ENCODE assay signal across 1 cellular context in the genomic region with DNA sequence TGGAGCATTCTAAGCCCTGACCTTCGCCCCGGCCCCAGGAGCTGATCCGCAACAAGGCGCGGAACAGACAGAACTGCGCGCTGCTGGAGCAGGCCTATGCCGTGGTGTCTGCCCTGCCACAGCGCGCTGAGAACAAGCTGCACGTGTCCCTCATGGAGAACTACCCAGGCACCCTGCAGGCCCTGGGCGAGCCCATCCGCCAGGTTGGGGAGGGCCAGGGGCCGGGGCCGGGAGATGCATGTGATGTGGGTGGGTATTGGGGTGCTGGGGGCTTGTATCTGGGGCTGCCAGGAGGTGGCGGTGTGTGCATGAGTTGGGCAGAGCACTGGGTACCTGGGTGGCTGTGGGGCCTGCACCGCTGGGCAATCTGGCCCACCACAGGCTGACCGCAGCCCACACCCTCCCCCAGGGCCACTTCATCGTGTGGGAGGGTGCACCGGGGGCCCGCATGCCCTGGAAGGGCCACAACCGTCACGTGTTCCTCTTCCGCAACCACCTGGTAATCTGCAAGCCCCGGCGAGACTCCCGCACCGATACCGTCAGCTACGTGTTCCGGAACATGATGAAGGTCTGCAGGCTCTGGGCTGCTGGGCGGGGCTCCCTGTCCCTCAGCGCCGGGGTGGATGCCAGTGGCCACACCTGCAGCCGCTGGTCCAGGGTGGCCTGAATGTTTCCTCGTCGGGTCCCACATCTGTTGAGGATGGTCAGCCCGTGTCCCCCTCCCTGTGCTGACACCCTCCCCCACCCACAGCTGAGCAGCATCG.
TF ChIP-seq lines count a peak whose summit lies in the region.

No MANE protein-coding gene starts in this region.

TF ChIP-seq in K562, 482 proteins besides CTCF, POLR2A, EP300 and RAD21 (continued from another document and continues in another):
- TF ChIP-seq, protein P1, sequence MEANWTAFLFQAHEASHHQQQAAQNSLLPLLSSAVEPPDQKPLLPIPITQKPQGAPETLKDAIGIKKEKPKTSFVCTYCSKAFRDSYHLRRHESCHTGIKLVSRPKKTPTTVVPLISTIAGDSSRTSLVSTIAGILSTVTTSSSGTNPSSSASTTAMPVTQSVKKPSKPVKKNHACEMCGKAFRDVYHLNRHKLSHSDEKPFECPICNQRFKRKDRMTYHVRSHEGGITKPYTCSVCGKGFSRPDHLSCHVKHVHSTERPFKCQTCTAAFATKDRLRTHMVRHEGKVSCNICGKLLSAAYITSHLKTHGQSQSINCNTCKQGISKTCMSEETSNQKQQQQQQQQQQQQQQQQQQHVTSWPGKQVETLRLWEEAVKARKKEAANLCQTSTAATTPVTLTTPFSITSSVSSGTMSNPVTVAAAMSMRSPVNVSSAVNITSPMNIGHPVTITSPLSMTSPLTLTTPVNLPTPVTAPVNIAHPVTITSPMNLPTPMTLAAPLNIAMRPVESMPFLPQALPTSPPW (CRISPR knock-in tag; IDR thresholded peaks at IDR 0.05): peak; percentile 85
- no peak for TF ChIP-seq SAFB (IDR thresholded peaks at IDR 0.05; ENCODE audit: borderline replicate concordance, low read depth, low read length)
- TF ChIP-seq ZNF431 (CRISPR knock-in tag; IDR thresholded peaks at IDR 0.05): no peak
- TF ChIP-seq TEAD2 (tag; IDR thresholded peaks at IDR 0.05): no peak
- no peak for TF ChIP-seq ZNF75A (CRISPR knock-in tag; IDR thresholded peaks at IDR 0.05)
- TF ChIP-seq, protein P2, sequence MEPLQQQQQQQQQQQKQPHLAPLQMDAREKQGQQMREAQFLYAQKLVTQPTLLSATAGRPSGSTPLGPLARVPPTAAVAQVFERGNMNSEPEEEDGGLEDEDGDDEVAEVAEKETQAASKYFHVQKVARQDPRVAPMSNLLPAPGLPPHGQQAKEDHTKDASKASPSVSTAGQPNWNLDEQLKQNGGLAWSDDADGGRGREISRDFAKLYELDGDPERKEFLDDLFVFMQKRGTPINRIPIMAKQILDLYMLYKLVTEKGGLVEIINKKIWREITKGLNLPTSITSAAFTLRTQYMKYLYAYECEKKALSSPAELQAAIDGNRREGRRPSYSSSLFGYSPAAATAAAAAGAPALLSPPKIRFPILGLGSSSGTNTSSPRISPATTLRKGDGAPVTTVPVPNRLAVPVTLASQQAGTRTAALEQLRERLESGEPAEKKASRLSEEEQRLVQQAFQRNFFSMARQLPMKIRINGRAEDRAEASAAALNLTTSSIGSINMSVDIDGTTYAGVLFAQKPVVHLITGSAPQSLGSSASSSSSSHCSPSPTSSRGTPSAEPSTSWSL (CRISPR knock-in tag; IDR thresholded peaks at IDR 0.05; ENCODE audit: borderline replicate concordance): no peak
- TF ChIP-seq, protein P3, sequence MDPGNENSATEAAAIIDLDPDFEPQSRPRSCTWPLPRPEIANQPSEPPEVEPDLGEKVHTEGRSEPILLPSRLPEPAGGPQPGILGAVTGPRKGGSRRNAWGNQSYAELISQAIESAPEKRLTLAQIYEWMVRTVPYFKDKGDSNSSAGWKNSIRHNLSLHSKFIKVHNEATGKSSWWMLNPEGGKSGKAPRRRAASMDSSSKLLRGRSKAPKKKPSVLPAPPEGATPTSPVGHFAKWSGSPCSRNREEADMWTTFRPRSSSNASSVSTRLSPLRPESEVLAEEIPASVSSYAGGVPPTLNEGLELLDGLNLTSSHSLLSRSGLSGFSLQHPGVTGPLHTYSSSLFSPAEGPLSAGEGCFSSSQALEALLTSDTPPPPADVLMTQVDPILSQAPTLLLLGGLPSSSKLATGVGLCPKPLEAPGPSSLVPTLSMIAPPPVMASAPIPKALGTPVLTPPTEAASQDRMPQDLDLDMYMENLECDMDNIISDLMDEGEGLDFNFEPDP (CRISPR knock-in tag; IDR thresholded peaks at IDR 0.05): no peak
- no peak for TF ChIP-seq ESRRB (CRISPR knock-in tag; IDR thresholded peaks at IDR 0.05; ENCODE audit: borderline replicate concordance)
- TF ChIP-seq, protein P4, sequence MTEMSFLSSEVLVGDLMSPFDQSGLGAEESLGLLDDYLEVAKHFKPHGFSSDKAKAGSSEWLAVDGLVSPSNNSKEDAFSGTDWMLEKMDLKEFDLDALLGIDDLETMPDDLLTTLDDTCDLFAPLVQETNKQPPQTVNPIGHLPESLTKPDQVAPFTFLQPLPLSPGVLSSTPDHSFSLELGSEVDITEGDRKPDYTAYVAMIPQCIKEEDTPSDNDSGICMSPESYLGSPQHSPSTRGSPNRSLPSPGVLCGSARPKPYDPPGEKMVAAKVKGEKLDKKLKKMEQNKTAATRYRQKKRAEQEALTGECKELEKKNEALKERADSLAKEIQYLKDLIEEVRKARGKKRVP (CRISPR knock-in tag; IDR thresholded peaks at IDR 0.05): no peak
- TF ChIP-seq, protein P5, sequence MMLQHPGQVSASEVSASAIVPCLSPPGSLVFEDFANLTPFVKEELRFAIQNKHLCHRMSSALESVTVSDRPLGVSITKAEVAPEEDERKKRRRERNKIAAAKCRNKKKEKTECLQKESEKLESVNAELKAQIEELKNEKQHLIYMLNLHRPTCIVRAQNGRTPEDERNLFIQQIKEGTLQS (IDR thresholded peaks at IDR 0.05): peak; percentile 71
- TF ChIP-seq, protein P5 (CRISPR knock-in tag; conservative IDR thresholded peaks at IDR 0.05): no peak
- TF ChIP-seq NR1H2 (CRISPR knock-in tag; IDR thresholded peaks at IDR 0.05): no peak
- TF ChIP-seq, protein P6, sequence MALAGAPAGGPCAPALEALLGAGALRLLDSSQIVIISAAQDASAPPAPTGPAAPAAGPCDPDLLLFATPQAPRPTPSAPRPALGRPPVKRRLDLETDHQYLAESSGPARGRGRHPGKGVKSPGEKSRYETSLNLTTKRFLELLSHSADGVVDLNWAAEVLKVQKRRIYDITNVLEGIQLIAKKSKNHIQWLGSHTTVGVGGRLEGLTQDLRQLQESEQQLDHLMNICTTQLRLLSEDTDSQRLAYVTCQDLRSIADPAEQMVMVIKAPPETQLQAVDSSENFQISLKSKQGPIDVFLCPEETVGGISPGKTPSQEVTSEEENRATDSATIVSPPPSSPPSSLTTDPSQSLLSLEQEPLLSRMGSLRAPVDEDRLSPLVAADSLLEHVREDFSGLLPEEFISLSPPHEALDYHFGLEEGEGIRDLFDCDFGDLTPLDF (CRISPR knock-in tag; IDR thresholded peaks at IDR 0.05): no peak
- no peak for TF ChIP-seq RFX7 (CRISPR knock-in tag; IDR thresholded peaks at IDR 0.05)
- no peak for TF ChIP-seq GTF2E2 (tag; IDR thresholded peaks at IDR 0.05)
- peak; percentile 76 for TF ChIP-seq CEBPG (CRISPR knock-in tag; IDR thresholded peaks at IDR 0.05)
- peak in 1 of 2 experiments; percentile 58; a peak in 3 of 4 replicates for TF ChIP-seq CEBPG (tag; conservative IDR thresholded peaks at IDR 0.05 in 1 of 2, IDR thresholded peaks at IDR 0.05 in 1 of 2)
- TF ChIP-seq NONO (IDR thresholded peaks at IDR 0.05; ENCODE audit: low read depth in 2 of 2, low read length in 1 of 2): 0 out of 4 replicates have a peak, but pooled peaks of 1 of the 2 experiments have one; percentile 72
- TF ChIP-seq, protein P7, sequence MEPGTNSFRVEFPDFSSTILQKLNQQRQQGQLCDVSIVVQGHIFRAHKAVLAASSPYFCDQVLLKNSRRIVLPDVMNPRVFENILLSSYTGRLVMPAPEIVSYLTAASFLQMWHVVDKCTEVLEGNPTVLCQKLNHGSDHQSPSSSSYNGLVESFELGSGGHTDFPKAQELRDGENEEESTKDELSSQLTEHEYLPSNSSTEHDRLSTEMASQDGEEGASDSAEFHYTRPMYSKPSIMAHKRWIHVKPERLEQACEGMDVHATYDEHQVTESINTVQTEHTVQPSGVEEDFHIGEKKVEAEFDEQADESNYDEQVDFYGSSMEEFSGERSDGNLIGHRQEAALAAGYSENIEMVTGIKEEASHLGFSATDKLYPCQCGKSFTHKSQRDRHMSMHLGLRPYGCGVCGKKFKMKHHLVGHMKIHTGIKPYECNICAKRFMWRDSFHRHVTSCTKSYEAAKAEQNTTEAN (CRISPR knock-in tag; IDR thresholded peaks at IDR 0.05): no peak
- TF ChIP-seq ZFX (CRISPR knock-in tag; IDR thresholded peaks at IDR 0.05): peak; percentile 57
- TF ChIP-seq PCBP2 (IDR thresholded peaks at IDR 0.05; ENCODE audit: low read depth, low read length, poor library complexity, severe bottlenecking): no peak
- TF ChIP-seq, protein P8, sequence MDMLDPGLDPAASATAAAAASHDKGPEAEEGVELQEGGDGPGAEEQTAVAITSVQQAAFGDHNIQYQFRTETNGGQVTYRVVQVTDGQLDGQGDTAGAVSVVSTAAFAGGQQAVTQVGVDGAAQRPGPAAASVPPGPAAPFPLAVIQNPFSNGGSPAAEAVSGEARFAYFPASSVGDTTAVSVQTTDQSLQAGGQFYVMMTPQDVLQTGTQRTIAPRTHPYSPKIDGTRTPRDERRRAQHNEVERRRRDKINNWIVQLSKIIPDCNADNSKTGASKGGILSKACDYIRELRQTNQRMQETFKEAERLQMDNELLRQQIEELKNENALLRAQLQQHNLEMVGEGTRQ (CRISPR knock-in tag; IDR thresholded peaks at IDR 0.05): peak; percentile 94
- TF ChIP-seq CBX2 (IDR thresholded peaks at IDR 0.05; ENCODE audit: insufficient read depth, low read length, poor library complexity, severe bottlenecking): no peak
- TF ChIP-seq, protein P9, sequence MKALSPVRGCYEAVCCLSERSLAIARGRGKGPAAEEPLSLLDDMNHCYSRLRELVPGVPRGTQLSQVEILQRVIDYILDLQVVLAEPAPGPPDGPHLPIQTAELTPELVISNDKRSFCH (CRISPR knock-in tag; IDR thresholded peaks at IDR 0.05): no peak
- TF ChIP-seq, protein P9 (tag; IDR thresholded peaks at IDR 0.05): peak; percentile 79
- TF ChIP-seq ZEB2 (IDR thresholded peaks at IDR 0.05): peak; percentile 90
- TF ChIP-seq ZNF217 (CRISPR knock-in tag; IDR thresholded peaks at IDR 0.05): no peak
- TF ChIP-seq, protein P10, sequence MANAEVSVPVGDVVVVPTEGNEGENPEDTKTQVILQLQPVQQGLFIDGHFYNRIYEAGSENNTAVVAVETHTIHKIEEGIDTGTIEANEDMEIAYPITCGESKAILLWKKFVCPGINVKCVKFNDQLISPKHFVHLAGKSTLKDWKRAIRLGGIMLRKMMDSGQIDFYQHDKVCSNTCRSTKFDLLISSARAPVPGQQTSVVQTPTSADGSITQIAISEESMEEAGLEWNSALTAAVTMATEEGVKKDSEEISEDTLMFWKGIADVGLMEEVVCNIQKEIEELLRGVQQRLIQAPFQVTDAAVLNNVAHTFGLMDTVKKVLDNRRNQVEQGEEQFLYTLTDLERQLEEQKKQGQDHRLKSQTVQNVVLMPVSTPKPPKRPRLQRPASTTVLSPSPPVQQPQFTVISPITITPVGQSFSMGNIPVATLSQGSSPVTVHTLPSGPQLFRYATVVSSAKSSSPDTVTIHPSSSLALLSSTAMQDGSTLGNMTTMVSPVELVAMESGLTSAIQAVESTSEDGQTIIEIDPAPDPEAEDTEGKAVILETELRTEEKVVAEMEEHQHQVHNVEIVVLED (CRISPR knock-in tag; IDR thresholded peaks at IDR 0.05): no peak
- TF ChIP-seq, protein P11, sequence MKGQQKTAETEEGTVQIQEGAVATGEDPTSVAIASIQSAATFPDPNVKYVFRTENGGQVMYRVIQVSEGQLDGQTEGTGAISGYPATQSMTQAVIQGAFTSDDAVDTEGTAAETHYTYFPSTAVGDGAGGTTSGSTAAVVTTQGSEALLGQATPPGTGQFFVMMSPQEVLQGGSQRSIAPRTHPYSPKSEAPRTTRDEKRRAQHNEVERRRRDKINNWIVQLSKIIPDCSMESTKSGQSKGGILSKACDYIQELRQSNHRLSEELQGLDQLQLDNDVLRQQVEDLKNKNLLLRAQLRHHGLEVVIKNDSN (CRISPR knock-in tag; IDR thresholded peaks at IDR 0.05): peak; percentile 95
- TF ChIP-seq, protein P12, sequence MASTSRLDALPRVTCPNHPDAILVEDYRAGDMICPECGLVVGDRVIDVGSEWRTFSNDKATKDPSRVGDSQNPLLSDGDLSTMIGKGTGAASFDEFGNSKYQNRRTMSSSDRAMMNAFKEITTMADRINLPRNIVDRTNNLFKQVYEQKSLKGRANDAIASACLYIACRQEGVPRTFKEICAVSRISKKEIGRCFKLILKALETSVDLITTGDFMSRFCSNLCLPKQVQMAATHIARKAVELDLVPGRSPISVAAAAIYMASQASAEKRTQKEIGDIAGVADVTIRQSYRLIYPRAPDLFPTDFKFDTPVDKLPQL (IDR thresholded peaks at IDR 0.05; ENCODE audit: extremely low read depth, insufficient read length): no peak
- TF ChIP-seq ZFP30 (CRISPR knock-in tag; IDR thresholded peaks at IDR 0.05; ENCODE audit: borderline replicate concordance): no peak
- TF ChIP-seq CCNT2 (IDR thresholded peaks at IDR 0.05; ENCODE audit: borderline replicate concordance, extremely low read depth, insufficient read length, low read depth, low read length): peak; percentile 95
- TF ChIP-seq MTA2 (IDR thresholded peaks at IDR 0.05; ENCODE audit: low read depth): no peak
- TF ChIP-seq GATAD2B (IDR thresholded peaks at IDR 0.05; ENCODE audit: borderline replicate concordance): peak; percentile 66; the same call in 1 of the 2 replicates
- no peak for TF ChIP-seq FOXJ3 (CRISPR knock-in tag; IDR thresholded peaks at IDR 0.05)
- peak in 1 of 3 experiments; percentile 8 for TF ChIP-seq YY1 (IDR thresholded peaks at IDR 0.05; ENCODE audit: borderline replicate concordance in 1 of 3, control insufficient read depth in 1 of 3, extremely low read depth in 1 of 3, insufficient read depth in 3 of 3, insufficient read length in 1 of 3, insufficient replicate concordance in 2 of 3, low read depth in 1 of 3, low read length in 2 of 3)
- no peak for TF ChIP-seq HIVEP1 (CRISPR knock-in tag; IDR thresholded peaks at IDR 0.05)
- TF ChIP-seq PURB (CRISPR knock-in tag; IDR thresholded peaks at IDR 0.05; ENCODE audit: low read depth): 0 out of 2 replicates have a peak, but pooled peaks have one; percentile 93
- TF ChIP-seq NR2F6 (CRISPR knock-in tag; IDR thresholded peaks at IDR 0.05): no peak
- TF ChIP-seq CHCHD3 (CRISPR knock-in tag; IDR thresholded peaks at IDR 0.05): no peak
- TF ChIP-seq NFYB (IDR thresholded peaks at IDR 0.05; ENCODE audit: extremely low read depth, insufficient read length): no peak
- no peak; the same call in 1 of the 2 replicates for TF ChIP-seq NFE2 (IDR thresholded peaks at IDR 0.05; ENCODE audit: low read depth)
- TF ChIP-seq, protein P13, sequence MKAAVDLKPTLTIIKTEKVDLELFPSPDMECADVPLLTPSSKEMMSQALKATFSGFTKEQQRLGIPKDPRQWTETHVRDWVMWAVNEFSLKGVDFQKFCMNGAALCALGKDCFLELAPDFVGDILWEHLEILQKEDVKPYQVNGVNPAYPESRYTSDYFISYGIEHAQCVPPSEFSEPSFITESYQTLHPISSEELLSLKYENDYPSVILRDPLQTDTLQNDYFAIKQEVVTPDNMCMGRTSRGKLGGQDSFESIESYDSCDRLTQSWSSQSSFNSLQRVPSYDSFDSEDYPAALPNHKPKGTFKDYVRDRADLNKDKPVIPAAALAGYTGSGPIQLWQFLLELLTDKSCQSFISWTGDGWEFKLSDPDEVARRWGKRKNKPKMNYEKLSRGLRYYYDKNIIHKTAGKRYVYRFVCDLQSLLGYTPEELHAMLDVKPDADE (conservative IDR thresholded peaks at IDR 0.05; ENCODE audit: control insufficient read depth, low read depth, low read length): 0 out of 2 replicates have a peak, but pooled peaks have one; percentile 23
- TF ChIP-seq FUS (optimal IDR thresholded peaks at IDR 0.05; ENCODE audit: low read depth, low read length): no peak
- no peak for TF ChIP-seq WHSC1 (IDR thresholded peaks at IDR 0.05; ENCODE audit: low read length)
- no peak for TF ChIP-seq KLF13 (tag; IDR thresholded peaks at IDR 0.05; ENCODE audit: borderline replicate concordance, low read depth)
